ENCODE assay signal across 9 cellular contexts in genomic region chr2:119517433-119517832, GRCh38. TPM values are rescaled to one million over a fixed set of nuclear protein-coding genes. Genes with fewer than 3 reads are reported as not detected.
DNase-seq lines count a peak whose midpoint lies in the region.
"Had no signal": no experiment of that assay in that cellular context is flagged by ENCODE, and none has a peak within 500 bp of the region (broad histone marks: within the 10 kb centered on the region; RNA-seq: fewer than 3 reads in every experiment).

No MANE protein-coding gene starts in this region.

- in situ Hi-C loops in GM23248 (cut with MboI), result no loop called here

- no peaks in the 10 kb centered on the region for H3K4me1 ChIP-seq in GM23248 (ENCODE audit: insufficient read depth)
- H3K4me1 ChIP-seq in Karpas-422 (ENCODE audit: low read length), result no peaks in the 10 kb centered on the region

- H3K27ac ChIP-seq in GM23248, result no peak overlapping the region
- H3K27ac ChIP-seq in Karpas-422 (ENCODE audit: low read length), result no peak overlapping the region

- H3K27me3 ChIP-seq in GM23248 (replicated peaks; ENCODE audit: insufficient read depth), result peaks cover 42% of the 10 kb centered on the region
- H3K27me3 ChIP-seq in Karpas-422 (ENCODE audit: low read length), result no peaks in the 10 kb centered on the region

- H3K9me2 ChIP-seq in GM23248 (ENCODE audit: insufficient read depth) (no peaks in the 10 kb centered on the region), Karpas-422 (replicated peaks; ENCODE audit: insufficient read depth, low read length) (no peaks in the 10 kb centered on the region)

- H3K4me2 ChIP-seq in GM23248 (ENCODE audit: unreplicated experiment) (no peak overlapping the region), Karpas-422 (ENCODE audit: low read depth, low read length, poor library complexity, severe bottlenecking) (no peak overlapping the region)

- H3K9ac ChIP-seq in GM23248 (no peak overlapping the region), Karpas-422 (ENCODE audit: low read length) (no peak overlapping the region)

- no peaks in the 10 kb centered on the region for H3F3A ChIP-seq in GM23248 (ENCODE audit: insufficient read depth)

- H3K4me3 ChIP-seq in GM23248 (no peak overlapping the region), Karpas-422 (ENCODE audit: low read length) (no peak overlapping the region)

- H3K79me2 ChIP-seq in GM23248 (ENCODE audit: insufficient read depth), result no peaks in the 10 kb centered on the region
- H3K79me2 ChIP-seq in Karpas-422 (ENCODE audit: low read length), result no peaks in the 10 kb centered on the region

- H3K36me3 ChIP-seq in GM23248 (ENCODE audit: low read depth) (no peaks in the 10 kb centered on the region), Karpas-422 (ENCODE audit: insufficient read depth, low read length) (no peaks in the 10 kb centered on the region)

- no peaks in the 10 kb centered on the region for H4K20me1 ChIP-seq in GM23248 (ENCODE audit: insufficient read depth)
- H4K20me1 ChIP-seq in Karpas-422 (ENCODE audit: insufficient read depth, low read depth, low read length), result no peaks in the 10 kb centered on the region

- 13 to 16% methylated on average over 7 of the region's 7 CpGs for WGBS in GM23248 (ENCODE audit: low coverage in 1 of 2, low lambda C conversion rate in 2 of 2, missing lambda C conversion rate in 2 of 2), 2 experiments

- H2AFZ ChIP-seq in GM23248 (no peak overlapping the region), Karpas-422 (ENCODE audit: low read length) (no peak overlapping the region)

- DNase-seq in NCI-H748 (lab: John Stamatoyannopoulos, UW; ENCODE audit: unreplicated experiment), result peak; percentile 36
- no peak for DNase-seq in NCI-H748 treated with DMSO at 0.1 percent for 48 hours (lab: John Stamatoyannopoulos, UW)
- peak; percentile 74 for DNase-seq in GM23248
- DNase-seq in Karpas-422, result peak; percentile 84
- peak; percentile 80 for DNase-seq in SKM-1 treated with dmso at 0.1 percent for 144 hours (lab: John Stamatoyannopoulos, UW; ENCODE audit: unreplicated experiment)
- DNase-seq in cerebellar cortex (ENCODE audit: low spot score), result peak; percentile 36
- DNase-seq in medulla oblongata (ENCODE audit: extremely low spot score), result peak; percentile 17
- peak; percentile 60 for DNase-seq in ureter (ENCODE audit: low spot score)

- H3K9me3 ChIP-seq in GM23248 (ENCODE audit: low read depth), result no peaks in the 10 kb centered on the region
- no peaks in the 10 kb centered on the region for H3K9me3 ChIP-seq in Karpas-422 (ENCODE audit: low read length)

RNA-seq across cellular contexts. Expression of gene SCTR, which starts 6.8 kb away (rescaled TPM):
- not detected in 2 replicates for total RNA-seq in GM23248 (2014; rRNA removed; shearing (Covaris generic))
- not detected in 2 replicates for polyA plus RNA-seq in GM23248 (2016; fragmentation: Nextera tagmentation; extraction: Ambion mirVana)
- not detected in 2 replicates for total RNA-seq in Karpas-422 (2014; rRNA removed; shearing (Covaris generic); ENCODE audit: low replicate concordance)
- total RNA-seq in ureter, result not detected
- total RNA-seq: urinary bladder had no signal
- polyA plus RNA-seq: urinary bladder had no signal

RNA-seq across cellular contexts. Expression of gene CFAP221, which starts 26.8 kb away (rescaled TPM):
- not detected in 2 replicates for total RNA-seq in GM23248 (2014; rRNA removed; shearing (Covaris generic))
- polyA plus RNA-seq in GM23248 (2016; fragmentation: Nextera tagmentation; extraction: Ambion mirVana), result 0.16 and 0.27 TPM in 2 replicates
- 0.72 TPM in 1 of 2 replicates, not detected in the other for total RNA-seq in Karpas-422 (2014; rRNA removed; shearing (Covaris generic); ENCODE audit: low replicate concordance)
- total RNA-seq in ureter, result 2.8 TPM
